4 cellular contexts compared by ENCODE assay signal in the genomic region with DNA sequence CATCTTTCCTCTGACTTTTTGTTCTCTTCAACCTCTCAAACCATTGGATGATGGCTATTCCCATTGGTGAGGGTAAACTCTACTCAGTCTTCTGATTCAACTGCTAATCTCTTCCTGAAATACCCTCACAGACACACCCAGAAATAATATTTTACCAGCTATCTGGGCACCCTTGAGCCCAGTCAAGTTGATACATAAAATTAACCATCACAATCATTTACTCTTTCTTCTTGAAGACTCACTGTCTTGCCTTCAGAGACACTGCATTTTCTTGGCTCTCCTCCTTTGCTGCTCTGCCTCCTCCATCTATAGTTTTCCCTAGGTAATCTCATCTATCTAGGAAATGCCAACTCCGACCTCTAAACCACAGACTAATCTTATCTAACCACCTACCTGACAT.
TF ChIP-seq lines count a peak whose summit lies in the region.

No MANE protein-coding gene starts in this region.

TF ChIP-seq in SK-N-SH, 30 proteins besides CTCF, POLR2A, EP300 and RAD21 (continues in another document):
- TF ChIP-seq, protein P1, sequence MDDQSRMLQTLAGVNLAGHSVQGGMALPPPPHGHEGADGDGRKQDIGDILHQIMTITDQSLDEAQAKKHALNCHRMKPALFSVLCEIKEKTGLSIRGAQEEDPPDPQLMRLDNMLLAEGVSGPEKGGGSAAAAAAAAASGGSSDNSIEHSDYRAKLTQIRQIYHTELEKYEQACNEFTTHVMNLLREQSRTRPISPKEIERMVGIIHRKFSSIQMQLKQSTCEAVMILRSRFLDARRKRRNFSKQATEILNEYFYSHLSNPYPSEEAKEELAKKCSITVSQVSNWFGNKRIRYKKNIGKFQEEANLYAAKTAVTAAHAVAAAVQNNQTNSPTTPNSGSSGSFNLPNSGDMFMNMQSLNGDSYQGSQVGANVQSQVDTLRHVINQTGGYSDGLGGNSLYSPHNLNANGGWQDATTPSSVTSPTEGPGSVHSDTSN (IDR thresholded peaks at IDR 0.05), result no peak
- TF ChIP-seq, protein P2, sequence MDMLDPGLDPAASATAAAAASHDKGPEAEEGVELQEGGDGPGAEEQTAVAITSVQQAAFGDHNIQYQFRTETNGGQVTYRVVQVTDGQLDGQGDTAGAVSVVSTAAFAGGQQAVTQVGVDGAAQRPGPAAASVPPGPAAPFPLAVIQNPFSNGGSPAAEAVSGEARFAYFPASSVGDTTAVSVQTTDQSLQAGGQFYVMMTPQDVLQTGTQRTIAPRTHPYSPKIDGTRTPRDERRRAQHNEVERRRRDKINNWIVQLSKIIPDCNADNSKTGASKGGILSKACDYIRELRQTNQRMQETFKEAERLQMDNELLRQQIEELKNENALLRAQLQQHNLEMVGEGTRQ (IDR thresholded peaks at IDR 0.05; ENCODE audit: borderline replicate concordance, low read depth, low read length), result no peak
- TF ChIP-seq GATA2 (CRISPR knock-in tag; IDR thresholded peaks at IDR 0.05) (no peak), FOSL2 (IDR thresholded peaks at IDR 0.05; ENCODE audit: borderline replicate concordance, low read depth) (no peak), RXRA (IDR thresholded peaks at IDR 0.05; ENCODE audit: borderline replicate concordance, low read depth) (no peak), MEF2A (IDR thresholded peaks at IDR 0.05; ENCODE audit: borderline replicate concordance, low read depth) (no peak), GABPA (IDR thresholded peaks at IDR 0.05; ENCODE audit: low read depth) (no peak), NFIC (IDR thresholded peaks at IDR 0.05; ENCODE audit: borderline replicate concordance) (no peak), FOXM1 (IDR thresholded peaks at IDR 0.05; ENCODE audit: low read depth) (no peak), YY1 (IDR thresholded peaks at IDR 0.05; ENCODE audit: low read depth) (no peak), CHD2 (IDR thresholded peaks at IDR 0.05; ENCODE audit: low read length, partially characterized antibody) (no peak)
- TF ChIP-seq, protein P3, sequence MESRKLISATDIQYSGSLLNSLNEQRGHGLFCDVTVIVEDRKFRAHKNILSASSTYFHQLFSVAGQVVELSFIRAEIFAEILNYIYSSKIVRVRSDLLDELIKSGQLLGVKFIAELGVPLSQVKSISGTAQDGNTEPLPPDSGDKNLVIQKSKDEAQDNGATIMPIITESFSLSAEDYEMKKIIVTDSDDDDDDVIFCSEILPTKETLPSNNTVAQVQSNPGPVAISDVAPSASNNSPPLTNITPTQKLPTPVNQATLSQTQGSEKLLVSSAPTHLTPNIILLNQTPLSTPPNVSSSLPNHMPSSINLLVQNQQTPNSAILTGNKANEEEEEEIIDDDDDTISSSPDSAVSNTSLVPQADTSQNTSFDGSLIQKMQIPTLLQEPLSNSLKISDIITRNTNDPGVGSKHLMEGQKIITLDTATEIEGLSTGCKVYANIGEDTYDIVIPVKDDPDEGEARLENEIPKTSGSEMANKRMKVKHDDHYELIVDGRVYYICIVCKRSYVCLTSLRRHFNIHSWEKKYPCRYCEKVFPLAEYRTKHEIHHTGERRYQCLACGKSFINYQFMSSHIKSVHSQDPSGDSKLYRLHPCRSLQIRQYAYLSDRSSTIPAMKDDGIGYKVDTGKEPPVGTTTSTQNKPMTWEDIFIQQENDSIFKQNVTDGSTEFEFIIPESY (IDR thresholded peaks at IDR 0.05; ENCODE audit: borderline replicate concordance, low read depth), result no peak

TF ChIP-seq in SK-N-SH treated with all-trans-retinoic acid at 6 μM for 48 hours, 23 proteins besides CTCF, POLR2A, EP300 and RAD21:
- no peak for TF ChIP-seq ZFP3 (CRISPR knock-in tag; IDR thresholded peaks at IDR 0.05)
- TF ChIP-seq, protein P4, sequence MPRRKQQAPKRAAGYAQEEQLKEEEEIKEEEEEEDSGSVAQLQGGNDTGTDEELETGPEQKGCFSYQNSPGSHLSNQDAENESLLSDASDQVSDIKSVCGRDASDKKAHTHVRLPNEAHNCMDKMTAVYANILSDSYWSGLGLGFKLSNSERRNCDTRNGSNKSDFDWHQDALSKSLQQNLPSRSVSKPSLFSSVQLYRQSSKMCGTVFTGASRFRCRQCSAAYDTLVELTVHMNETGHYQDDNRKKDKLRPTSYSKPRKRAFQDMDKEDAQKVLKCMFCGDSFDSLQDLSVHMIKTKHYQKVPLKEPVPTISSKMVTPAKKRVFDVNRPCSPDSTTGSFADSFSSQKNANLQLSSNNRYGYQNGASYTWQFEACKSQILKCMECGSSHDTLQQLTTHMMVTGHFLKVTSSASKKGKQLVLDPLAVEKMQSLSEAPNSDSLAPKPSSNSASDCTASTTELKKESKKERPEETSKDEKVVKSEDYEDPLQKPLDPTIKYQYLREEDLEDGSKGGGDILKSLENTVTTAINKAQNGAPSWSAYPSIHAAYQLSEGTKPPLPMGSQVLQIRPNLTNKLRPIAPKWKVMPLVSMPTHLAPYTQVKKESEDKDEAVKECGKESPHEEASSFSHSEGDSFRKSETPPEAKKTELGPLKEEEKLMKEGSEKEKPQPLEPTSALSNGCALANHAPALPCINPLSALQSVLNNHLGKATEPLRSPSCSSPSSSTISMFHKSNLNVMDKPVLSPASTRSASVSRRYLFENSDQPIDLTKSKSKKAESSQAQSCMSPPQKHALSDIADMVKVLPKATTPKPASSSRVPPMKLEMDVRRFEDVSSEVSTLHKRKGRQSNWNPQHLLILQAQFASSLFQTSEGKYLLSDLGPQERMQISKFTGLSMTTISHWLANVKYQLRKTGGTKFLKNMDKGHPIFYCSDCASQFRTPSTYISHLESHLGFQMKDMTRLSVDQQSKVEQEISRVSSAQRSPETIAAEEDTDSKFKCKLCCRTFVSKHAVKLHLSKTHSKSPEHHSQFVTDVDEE (CRISPR knock-in tag; IDR thresholded peaks at IDR 0.05), result no peak
- TF ChIP-seq ESRRG (CRISPR knock-in tag; IDR thresholded peaks at IDR 0.05), result no peak
- no peak for TF ChIP-seq CSDC2 (CRISPR knock-in tag; IDR thresholded peaks at IDR 0.05)
- TF ChIP-seq TOX (CRISPR knock-in tag; IDR thresholded peaks at IDR 0.05; ENCODE audit: borderline replicate concordance), result no peak
- no peak for TF ChIP-seq SNAI2 (CRISPR knock-in tag; IDR thresholded peaks at IDR 0.05)
- no peak for TF ChIP-seq ZC3H10 (CRISPR knock-in tag; IDR thresholded peaks at IDR 0.05)
- TF ChIP-seq ARNTL (CRISPR knock-in tag; IDR thresholded peaks at IDR 0.05; ENCODE audit: borderline replicate concordance, low read depth), result no peak
- no peak for TF ChIP-seq ZNF565 (CRISPR knock-in tag; conservative IDR thresholded peaks at IDR 0.05; ENCODE audit: low read depth)

TF ChIP-seq in HEK293, 187 proteins besides CTCF, POLR2A, EP300 and RAD21:
- TF ChIP-seq, protein P5, sequence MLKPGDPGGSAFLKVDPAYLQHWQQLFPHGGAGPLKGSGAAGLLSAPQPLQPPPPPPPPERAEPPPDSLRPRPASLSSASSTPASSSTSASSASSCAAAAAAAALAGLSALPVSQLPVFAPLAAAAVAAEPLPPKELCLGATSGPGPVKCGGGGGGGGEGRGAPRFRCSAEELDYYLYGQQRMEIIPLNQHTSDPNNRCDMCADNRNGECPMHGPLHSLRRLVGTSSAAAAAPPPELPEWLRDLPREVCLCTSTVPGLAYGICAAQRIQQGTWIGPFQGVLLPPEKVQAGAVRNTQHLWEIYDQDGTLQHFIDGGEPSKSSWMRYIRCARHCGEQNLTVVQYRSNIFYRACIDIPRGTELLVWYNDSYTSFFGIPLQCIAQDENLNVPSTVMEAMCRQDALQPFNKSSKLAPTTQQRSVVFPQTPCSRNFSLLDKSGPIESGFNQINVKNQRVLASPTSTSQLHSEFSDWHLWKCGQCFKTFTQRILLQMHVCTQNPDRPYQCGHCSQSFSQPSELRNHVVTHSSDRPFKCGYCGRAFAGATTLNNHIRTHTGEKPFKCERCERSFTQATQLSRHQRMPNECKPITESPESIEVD (tag by site-specific recombination; IDR thresholded peaks at IDR 0.05), result no peak
- TF ChIP-seq ZFP3 (tag by site-specific recombination; IDR thresholded peaks at IDR 0.05; ENCODE audit: low read depth), result no peak
- TF ChIP-seq ZNF416 (tag by site-specific recombination; IDR thresholded peaks at IDR 0.05), result peak; percentile 93
TF ChIP-seq in HEK293: peak in this region for 1.

TF ChIP-seq in K562, 482 proteins besides CTCF, POLR2A, EP300 and RAD21:
- TF ChIP-seq ZSCAN32 (CRISPR knock-in tag; IDR thresholded peaks at IDR 0.05) (no peak), ZEB2 (IDR thresholded peaks at IDR 0.05) (0 out of 2 replicates have a peak, but pooled peaks have one; percentile 21)
